Comparison of ENCODE assay signal across 22 cellular contexts in the genomic region with DNA sequence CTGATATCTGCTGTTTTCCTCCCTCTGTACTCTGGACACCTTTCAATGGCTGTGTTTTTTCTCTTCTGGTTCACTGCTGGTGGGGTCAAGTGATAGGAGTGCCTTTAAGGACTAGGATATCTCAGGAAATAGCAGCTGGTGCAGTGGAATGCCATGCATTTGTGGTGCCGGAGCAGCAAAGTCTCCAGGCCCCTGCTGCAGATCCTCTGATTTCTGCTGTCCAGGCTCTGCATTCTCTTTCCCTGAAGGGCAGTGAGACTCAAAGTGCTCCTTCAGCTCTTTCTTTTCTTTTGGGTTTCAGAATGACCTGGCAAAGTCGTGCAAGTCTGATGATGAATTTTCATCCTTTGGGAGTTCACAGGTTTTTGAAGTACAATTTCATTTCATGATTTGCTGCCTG.
"Had no signal": no experiment of that assay in that cellular context is flagged by ENCODE, and none has a peak within 500 bp of the region (broad histone marks: within the 10 kb centered on the region; RNA-seq: fewer than 3 reads in every experiment).

No MANE protein-coding gene starts in this region.

- H3K27ac ChIP-seq: body of pancreas, foreskin keratinocyte, right atrium auricular region, transverse colon had no signal

- H3K9me3 Mint-ChIP-seq: activated CD4-positive, alpha-beta T cell treated with anti-CD3 and anti-CD28 coated beads, Interleukin-2, amount 10 ng/mL, durations not matched to agents 24 days and 14 days; activated T-helper 1 cell treated with anti-CD3 and anti-CD28 coated beads, Interleukin-12 subunit alpha, Interleukin-12 subunit beta, Interleukin-2, Interleukin-4 antibody, amounts not matched to agents 30 ng/mL and 10 ng/mL and 1 ng/mL, durations not matched to agents 14 hours and 24 hours and 36 hours; central memory CD8-positive, alpha-beta T cell had no signal

- H3K9me3 ChIP-seq: body of pancreas, mucosa of descending colon, right atrium auricular region, transverse colon had no signal

- H3K27me3 ChIP-seq: body of pancreas, foreskin keratinocyte, right atrium auricular region, transverse colon had no signal

- H3K36me3 ChIP-seq: right atrium auricular region, transverse colon had no signal

- H3K4me3 ChIP-seq: body of pancreas, lung, mucosa of descending colon, right atrium auricular region, transverse colon had no signal

- H3K4me1 Mint-ChIP-seq: central memory CD8-positive, alpha-beta T cell had no signal

- H3K4me3 Mint-ChIP-seq: activated CD4-positive, alpha-beta T cell treated with anti-CD3 and anti-CD28 coated beads, Interleukin-2, amount 10 ng/mL, durations not matched to agents 24 days and 14 days; activated T-helper 1 cell treated with anti-CD3 and anti-CD28 coated beads, Interleukin-12 subunit alpha, Interleukin-12 subunit beta, Interleukin-2, Interleukin-4 antibody, amounts not matched to agents 30 ng/mL and 10 ng/mL and 1 ng/mL, durations not matched to agents 14 hours and 24 hours and 36 hours; central memory CD8-positive, alpha-beta T cell; naive thymus-derived CD8-positive, alpha-beta T cell had no signal

- H3K27me3 Mint-ChIP-seq: activated CD4-positive, alpha-beta T cell treated with anti-CD3 and anti-CD28 coated beads, Interleukin-2, amount 10 ng/mL, durations not matched to agents 24 days and 14 days; central memory CD8-positive, alpha-beta T cell; naive thymus-derived CD8-positive, alpha-beta T cell had no signal

- H3K27ac Mint-ChIP-seq: activated CD4-positive, alpha-beta T cell treated with anti-CD3 and anti-CD28 coated beads, Interleukin-2, amount 10 ng/mL, durations not matched to agents 24 days and 14 days; activated T-helper 1 cell treated with anti-CD3 and anti-CD28 coated beads, Interleukin-12 subunit alpha, Interleukin-12 subunit beta, Interleukin-2, Interleukin-4 antibody, amounts not matched to agents 30 ng/mL and 10 ng/mL and 1 ng/mL, durations not matched to agents 14 hours and 24 hours and 36 hours had no signal

- ATAC-seq: body of pancreas; foreskin keratinocyte; left colon; mucosa of descending colon; naive thymus-derived CD8-positive, alpha-beta T cell; stimulated activated naive CD8-positive, alpha-beta T cell treated with anti-CD3 and anti-CD28 coated beads, Interleukin-15, Interleukin-2, amounts not matched to agents 100 U/mL and 50 U/mL, for 24 hours had no signal

- DNase-seq: activated CD4-positive, alpha-beta T cell treated with anti-CD3 and anti-CD28 coated beads, Interleukin-2, amount 10 ng/mL, durations not matched to agents 24 days and 14 days; activated CD4-positive, CD25-positive, alpha-beta regulatory T cell; body of pancreas; effector CD8-positive, alpha-beta T cell; foreskin keratinocyte; glutamatergic neuron; hypothalamus; left colon; mucosa of descending colon; naive thymus-derived CD8-positive, alpha-beta T cell; nucleus accumbens; posterior cingulate gyrus; small intestine; stimulated activated CD4-positive, alpha-beta T cell treated with anti-CD3 and anti-CD28 coated beads, Interleukin-4, amount 100 ng/mL, for 4 hours; stimulated activated CD8-positive, alpha-beta memory T cell treated with anti-CD3 and anti-CD28 coated beads, Interleukin-4, amount 100 ng/mL, for 48 hours; stimulated activated naive CD8-positive, alpha-beta T cell treated with anti-CD3 and anti-CD28 coated beads, Interleukin-15, Interleukin-2, amounts not matched to agents 100 U/mL and 50 U/mL, for 24 hours; T-helper 2 cell; transverse colon had no signal

- H3K4me1 ChIP-seq: body of pancreas, foreskin keratinocyte, right atrium auricular region, transverse colon had no signal
